ENCODE assay signal across 26 cellular contexts in genomic region chr5:154546719-154547118, GRCh38.
"Had no signal": no experiment of that assay in that cellular context is flagged by ENCODE, and none has a peak within 500 bp of the region (broad histone marks: within the 10 kb centered on the region; RNA-seq: fewer than 3 reads in every experiment).

No MANE protein-coding gene starts in this region.

- DNase-seq: hippocampal formation; kidney glomerular epithelial cell; left colon; left lung; lower lobe of right lung; mammary epithelial cell; mesenchymal stem cell; naive thymus-derived CD8-positive, alpha-beta T cell; nucleus accumbens; psoas muscle; right lobe of liver; stimulated activated CD4-positive, alpha-beta T cell treated with anti-CD3 and anti-CD28 coated beads, Interleukin-1b, Interleukin-23, amount 100 ng/mL, for 48 hours; stimulated activated CD4-positive, alpha-beta T cell treated with anti-CD3 and anti-CD28 coated beads, Interleukin-2, amount 100 ng/mL, for 48 hours; stimulated activated CD4-positive, alpha-beta T cell treated with anti-CD3 and anti-CD28 coated beads, Interleukin-4, amount 100 ng/mL, for 4 hours; stimulated activated CD8-positive, alpha-beta memory T cell treated with anti-CD3 and anti-CD28 coated beads, Interleukin-4, amount 100 ng/mL, for 48 hours; stimulated activated naive CD4-positive, alpha-beta T cell treated with Interleukin-2 at 50 U/mL for 16 hours; stimulated activated naive CD8-positive, alpha-beta T cell treated with anti-CD3 and anti-CD28 coated beads, Interleukin-15, amount 100 ng/mL, for 72 hours; substantia nigra; upper lobe of left lung had no signal

- H3K36me3 ChIP-seq: left lung, lower lobe of right lung, right lobe of liver, tibial nerve, upper lobe of left lung, vagina had no signal

- H3K4me1 Mint-ChIP-seq: naive thymus-derived CD8-positive, alpha-beta T cell; neural crest cell; stimulated activated memory B cell treated with anti-CD40 and anti-IgM and Interleukin-4, amounts not matched to agents 10 μg/mL and 1 μg/mL and 100 μg/mL, for 72 hours; stimulated activated naive CD8-positive, alpha-beta T cell treated with anti-CD3 and anti-CD28 coated beads, Interleukin-15, amount 100 ng/mL, for 72 hours had no signal

- ATAC-seq: left colon; left lung; lower lobe of right lung; naive thymus-derived CD8-positive, alpha-beta T cell; psoas muscle; right lobe of liver; stimulated activated memory B cell treated with anti-CD40 and anti-IgM and Interleukin-4, amounts not matched to agents 10 μg/mL and 1 μg/mL and 100 μg/mL, for 72 hours; stimulated activated naive CD8-positive, alpha-beta T cell treated with anti-CD3 and anti-CD28 coated beads, Interleukin-15, amount 100 ng/mL, for 72 hours had no signal

- H3K9me3 ChIP-seq: left lung, lower lobe of right lung, right lobe of liver, tibial nerve, upper lobe of left lung, vagina had no signal

- H3K4me3 ChIP-seq: left lung, lower lobe of right lung, psoas muscle, right lobe of liver, smooth muscle cell, tibial nerve, upper lobe of left lung, vagina had no signal

- H3K9me3 Mint-ChIP-seq: stimulated activated memory B cell treated with anti-CD40 and anti-IgM and Interleukin-4, amounts not matched to agents 10 μg/mL and 1 μg/mL and 100 μg/mL, for 72 hours; stimulated activated naive CD8-positive, alpha-beta T cell treated with anti-CD3 and anti-CD28 coated beads, Interleukin-15, amount 100 ng/mL, for 72 hours had no signal

- H3K27ac Mint-ChIP-seq: naive thymus-derived CD8-positive, alpha-beta T cell; nephron; stimulated activated memory B cell treated with anti-CD40 and anti-IgM and Interleukin-4, amounts not matched to agents 10 μg/mL and 1 μg/mL and 100 μg/mL, for 72 hours had no signal

- H3K36me3 Mint-ChIP-seq: naive thymus-derived CD8-positive, alpha-beta T cell; stimulated activated memory B cell treated with anti-CD40 and anti-IgM and Interleukin-4, amounts not matched to agents 10 μg/mL and 1 μg/mL and 100 μg/mL, for 72 hours had no signal

- H3K4me3 Mint-ChIP-seq: naive thymus-derived CD8-positive, alpha-beta T cell; nephron; neural crest cell; stimulated activated memory B cell treated with anti-CD40 and anti-IgM and Interleukin-4, amounts not matched to agents 10 μg/mL and 1 μg/mL and 100 μg/mL, for 72 hours; stimulated activated naive CD8-positive, alpha-beta T cell treated with anti-CD3 and anti-CD28 coated beads, Interleukin-15, amount 100 ng/mL, for 72 hours had no signal

- H3K4me1 ChIP-seq: left lung, lower lobe of right lung, parathyroid adenoma, psoas muscle, right lobe of liver, upper lobe of left lung had no signal

- H3K27ac ChIP-seq: left lung, lower lobe of right lung, parathyroid adenoma, psoas muscle, right lobe of liver, tibial nerve, upper lobe of left lung, vagina had no signal

- H3K27me3 ChIP-seq: right lobe of liver, tibial nerve, upper lobe of left lung, vagina had no signal
